ENCODE assay signal across 8 cellular contexts in the genomic region with DNA sequence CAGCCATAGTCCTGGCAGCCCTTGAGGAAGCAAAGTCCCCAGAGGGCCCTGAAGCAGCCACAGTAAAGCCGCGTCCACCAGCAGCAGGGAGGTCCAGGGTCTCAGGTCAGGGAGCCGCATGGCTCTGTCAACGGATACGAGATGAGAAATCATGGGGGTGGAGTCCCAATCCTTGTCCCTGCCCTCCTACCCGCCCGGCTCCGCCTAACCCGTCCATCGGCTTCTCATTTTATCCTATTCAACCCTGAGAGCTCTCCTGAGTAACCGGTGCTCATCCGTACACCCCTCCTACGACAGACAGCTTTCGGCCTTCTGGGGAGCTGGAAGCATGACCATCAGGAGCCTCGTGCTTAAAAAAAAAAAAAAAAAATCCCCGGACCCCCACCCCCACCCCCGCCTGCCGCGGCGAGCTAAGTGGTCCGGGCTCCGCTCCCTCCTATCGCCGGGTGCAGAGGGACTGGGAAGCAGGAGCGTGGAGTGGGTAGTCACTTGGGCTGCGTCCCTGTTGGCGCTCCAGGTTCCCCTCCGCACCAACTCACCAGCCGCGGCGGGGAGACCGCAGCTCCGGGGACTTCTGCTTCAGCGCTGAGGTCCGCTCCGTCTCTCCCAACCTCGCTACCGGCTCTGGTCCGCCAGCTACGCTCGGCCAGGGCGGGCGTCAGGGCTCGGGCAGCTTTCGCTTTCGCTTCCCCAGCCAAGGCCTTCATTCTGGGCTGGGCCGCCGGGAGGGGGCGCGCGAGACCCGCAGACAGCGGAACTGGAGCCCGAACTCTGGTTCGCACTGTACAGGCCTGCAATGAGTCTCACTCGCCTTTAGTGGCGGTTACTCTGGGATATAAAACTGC. TPM values are rescaled to one million over a fixed set of nuclear protein-coding genes. Genes with fewer than 3 reads are reported as not detected.
DNase-seq lines count a peak whose midpoint lies in the region; ATAC-seq, FAIRE-seq and TF ChIP-seq lines count a peak whose summit lies in the region.

A gene (minus strand): TSS at position 626 of the 845 bp plus-strand sequence. CDS start 506 bp downstream, at position 120.

- TF ChIP-seq CTCF in left ventricle myocardium inferior (IDR thresholded peaks at IDR 0.05; ENCODE audit: borderline replicate concordance) (peak; percentile 96), psoas muscle (IDR thresholded peaks at IDR 0.05) (peak; percentile 96)

- no peaks in the 10 kb centered on the region for H3K27me3 Mint-ChIP-seq in T-helper 1 cell treated with Interleukin-12 subunit alpha and Interleukin-12 subunit beta and Interleukin-4 antibody, amounts not matched to agents 30 μg/mL and 1 μg/mL, for 36 hours (ENCODE audit: low read depth)

- peak; percentile 67 for DNase-seq in NCI-H146 treated with DMSO at 0.1 percent for 48 hours (lab: John Stamatoyannopoulos, UW; ENCODE audit: unreplicated experiment)
- DNase-seq in amniotic stem cell (lab: John Stamatoyannopoulos, UW): peak; percentile 86
- DNase-seq in left ventricle myocardium inferior: peak; percentile 96
- peak; percentile 96 to 98 for DNase-seq in psoas muscle
- peak; percentile 95 for DNase-seq in urothelium cell line (ENCODE audit: low spot score)

- H3K36me3 Mint-ChIP-seq in T-helper 1 cell treated with Interleukin-12 subunit alpha and Interleukin-12 subunit beta and Interleukin-4 antibody, amounts not matched to agents 30 μg/mL and 1 μg/mL, for 36 hours (ENCODE audit: low read depth): peaks cover 77% of the 10 kb centered on the region

- no peak for FAIRE-seq in urothelium cell line (lab: Jason Lieb, UNC)

- peaks cover 73% of the 10 kb centered on the region for H3K4me1 Mint-ChIP-seq in T-helper 1 cell treated with Interleukin-12 subunit alpha and Interleukin-12 subunit beta and Interleukin-4 antibody, amounts not matched to agents 30 μg/mL and 1 μg/mL, for 36 hours (ENCODE audit: low read depth)

- H3K27ac Mint-ChIP-seq in T-helper 1 cell treated with Interleukin-12 subunit alpha and Interleukin-12 subunit beta and Interleukin-4 antibody, amounts not matched to agents 30 μg/mL and 1 μg/mL, for 36 hours: peak within 1 kb of the TSS; percentile 91

- H3K36me3 ChIP-seq in left ventricle myocardium inferior: peaks cover 47% of the 10 kb centered on the region
- peaks cover 0 to 39% of the 10 kb centered on the region in 2 donors for H3K36me3 ChIP-seq in psoas muscle (ENCODE audit: insufficient read depth in 1 of 2, low read depth in 1 of 2)

- H3K4me1 ChIP-seq in left ventricle myocardium inferior (peaks cover 37% of the 10 kb centered on the region), psoas muscle (peaks cover 12% of the 10 kb centered on the region)

- peak within 1 kb of the TSS; percentile 87 for H3K4me3 Mint-ChIP-seq in T-helper 1 cell treated with Interleukin-12 subunit alpha and Interleukin-12 subunit beta and Interleukin-4 antibody, amounts not matched to agents 30 μg/mL and 1 μg/mL, for 36 hours

- peak; percentile 80 for ATAC-seq in GM18498 (IDR thresholded peaks at IDR 0.05; ENCODE audit: unreplicated experiment)
- ATAC-seq in HG02884 (IDR thresholded peaks at IDR 0.05; ENCODE audit: unreplicated experiment): peak; percentile 56
- peak; percentile 97 to 98 (median 98) for ATAC-seq in psoas muscle

- no peaks in the 10 kb centered on the region for H3K27me3 ChIP-seq in left ventricle myocardium inferior (ENCODE audit: low read depth)
- no peaks in the 10 kb centered on the region for H3K27me3 ChIP-seq in psoas muscle (ENCODE audit: insufficient read depth in 3 of 3, low read length in 2 of 3)

- no peaks in the 10 kb centered on the region for H3K9me3 ChIP-seq in left ventricle myocardium inferior (replicated peaks)
- no peaks in the 10 kb centered on the region for H3K9me3 ChIP-seq in psoas muscle

- H3K27ac ChIP-seq in left ventricle myocardium inferior (replicated peaks): peak within 1 kb of the TSS; percentile 98
- H3K27ac ChIP-seq in psoas muscle: peak within 1 kb of the TSS; percentile 95

- H3K4me3 ChIP-seq in left ventricle myocardium inferior (peak within 1 kb of the TSS; percentile 90), psoas muscle (peak within 1 kb of the TSS; percentile 94)

- no peaks in the 10 kb centered on the region for H3K9me3 Mint-ChIP-seq in T-helper 1 cell treated with Interleukin-12 subunit alpha and Interleukin-12 subunit beta and Interleukin-4 antibody, amounts not matched to agents 30 μg/mL and 1 μg/mL, for 36 hours

- 0 to 2% (median 0%) methylated on average over 49 to 57 of the region's 57 CpGs for WGBS in psoas muscle, 3 donors

- intact Hi-C loops in left ventricle myocardium inferior (cut with micrococcal nuclease): no loop called here
- intact Hi-C loops in psoas muscle (cut with DNase I): loop anchor here (1.0 to 2.0 kb wide), 4 partner anchors 14 to 30 kb away; a partner anchor contains a TSS

RNA-seq across cellular contexts. Expression of the gene that starts here (rescaled TPM):
- total RNA-seq in left ventricle myocardium inferior: 22.4 TPM
- total RNA-seq in psoas muscle: 10 to 100 TPM; 13.6 to 18.5 (median 16.5) TPM
- 10 to 100 TPM in 1 of 3 donors, 1 to 10 TPM in 2; 7.6 to 16.6 (median 7.7) TPM for polyA plus RNA-seq in psoas muscle

Comparison
In these comparisons a context has a peak if more than half of its experiments do, and no peak if none do; other contexts are left out.
1. Peak in every context shown above with its lines: DNase-seq, ATAC-seq, H3K4me3 ChIP-seq and H3K27ac ChIP-seq.